In genomic region chr2:191376981-191377629, GRCh38 we compare ENCODE assay signal across 9 cellular contexts.
DNase-seq lines count a peak whose midpoint lies in the region; ATAC-seq and TF ChIP-seq lines count a peak whose summit lies in the region.
"Had no signal": no experiment of that assay in that cellular context is flagged by ENCODE, and none has a peak within 500 bp of the region (broad histone marks: within the 10 kb centered on the region; RNA-seq: fewer than 3 reads in every experiment).

No MANE protein-coding gene starts in this region.

- H3K4me3 Mint-ChIP-seq in progenitor cell of endocrine pancreas (ENCODE audit: low read depth) (no peak overlapping the region), immature natural killer cell (no peak overlapping the region)
- H3K4me3 Mint-ChIP-seq: brain had no signal

- H3K9me3 Mint-ChIP-seq in progenitor cell of endocrine pancreas (ENCODE audit: low read depth) (no peaks in the 10 kb centered on the region), immature natural killer cell (no peaks in the 10 kb centered on the region)
- H3K9me3 Mint-ChIP-seq: brain had no signal

- H3K27ac Mint-ChIP-seq in progenitor cell of endocrine pancreas (peak overlapping the region; percentile 57), immature natural killer cell (no peak overlapping the region)

- H3K4me1 Mint-ChIP-seq in progenitor cell of endocrine pancreas (ENCODE audit: low read depth) (peaks cover 40% of the 10 kb centered on the region), immature natural killer cell (no peaks in the 10 kb centered on the region)

- peak; percentile 1 for DNase-seq in stimulated activated naive CD4-positive, alpha-beta T cell treated with Interleukin-2 at 50 U/mL for 16 hours (lab: John Stamatoyannopoulos, UW)
- no peak for DNase-seq in stimulated activated naive CD4-positive, alpha-beta T cell (lab: John Stamatoyannopoulos, UW)
- DNase-seq in globus pallidus (ENCODE audit: low spot score) (peak; percentile 57), progenitor cell of endocrine pancreas (ENCODE audit: low spot score, unreplicated experiment) (no peak), retina (no peak), immature natural killer cell (no peak)

- H3K36me3 Mint-ChIP-seq in progenitor cell of endocrine pancreas (ENCODE audit: insufficient read depth) (peaks cover 16% of the 10 kb centered on the region), immature natural killer cell (no peaks in the 10 kb centered on the region)

- ATAC-seq in HG03469 (IDR thresholded peaks at IDR 0.05; ENCODE audit: unreplicated experiment): peak; percentile 78
- ATAC-seq in SK-N-SH treated with all-trans-retinoic acid at 6 μM for 48 hours: peak; percentile 99

- no peak for TF ChIP-seq CTCF in progenitor cell of endocrine pancreas (IDR thresholded peaks at IDR 0.05; ENCODE audit: unreplicated experiment)

- H3K27me3 Mint-ChIP-seq in progenitor cell of endocrine pancreas (no peaks in the 10 kb centered on the region), immature natural killer cell (ENCODE audit: low read depth in 3 of 3) (peaks cover 3 to 8% (median 8%) of the 10 kb centered on the region in 3 donors)
- H3K27me3 Mint-ChIP-seq: brain had no signal

TF ChIP-seq in SK-N-SH treated with all-trans-retinoic acid at 6 μM for 48 hours, 23 proteins besides CTCF, POLR2A, EP300 and RAD21:
- no peak for TF ChIP-seq ZFP3 (CRISPR knock-in tag; IDR thresholded peaks at IDR 0.05)
- no peak for TF ChIP-seq TCF4 (CRISPR knock-in tag; IDR thresholded peaks at IDR 0.05; ENCODE audit: borderline replicate concordance)
- no peak for TF ChIP-seq CSRNP3 (CRISPR knock-in tag; IDR thresholded peaks at IDR 0.05)
- no peak for TF ChIP-seq RARB (CRISPR knock-in tag; IDR thresholded peaks at IDR 0.05)
- no peak for TF ChIP-seq SNAI2 (CRISPR knock-in tag; IDR thresholded peaks at IDR 0.05)
- TF ChIP-seq OSR1 (CRISPR knock-in tag; IDR thresholded peaks at IDR 0.05): no peak
- TF ChIP-seq ZNF70 (CRISPR knock-in tag; IDR thresholded peaks at IDR 0.05): no peak
- no peak for TF ChIP-seq CSDC2 (CRISPR knock-in tag; IDR thresholded peaks at IDR 0.05)
- TF ChIP-seq ARNTL (CRISPR knock-in tag; IDR thresholded peaks at IDR 0.05; ENCODE audit: borderline replicate concordance, low read depth): no peak
- no peak; the same call in 1 of the 2 replicates for TF ChIP-seq CREB5 (CRISPR knock-in tag; IDR thresholded peaks at IDR 0.05; ENCODE audit: low read depth)
- no peak for TF ChIP-seq ZNF8 (CRISPR knock-in tag; IDR thresholded peaks at IDR 0.05)
- no peak for TF ChIP-seq TSHZ2 (CRISPR knock-in tag; IDR thresholded peaks at IDR 0.05)
- no peak for TF ChIP-seq PATZ1 (CRISPR knock-in tag; IDR thresholded peaks at IDR 0.05; ENCODE audit: borderline replicate concordance)

Comparison
In these comparisons a context has a peak if more than half of its experiments do, and no peak if none do; other contexts are left out.
1. DNase-seq: peak in stimulated activated naive CD4-positive, alpha-beta T cell treated with Interleukin-2 at 50 U/mL for 16 hours (single experiment) and globus pallidus (single experiment); none in stimulated activated naive CD4-positive, alpha-beta T cell (0 of 6), progenitor cell of endocrine pancreas (single experiment), retina (single experiment) and immature natural killer cell (0 of 3).